In genomic region chr16:20587645-20588074, GRCh38 we compare ENCODE assay signal across 6 cellular contexts. TPM values are rescaled to one million over a fixed set of nuclear protein-coding genes. Genes with fewer than 3 reads are reported as not detected.
"Had no signal": no experiment of that assay in that cellular context is flagged by ENCODE, and none has a peak within 500 bp of the region (broad histone marks: within the 10 kb centered on the region; RNA-seq: fewer than 3 reads in every experiment).

No MANE protein-coding gene starts in this region.

RNA-seq across cellular contexts. Expression of gene ACSM2B, which starts 11.5 kb away (rescaled TPM):
- total RNA-seq: activated CD4-positive, alpha-beta memory T cell treated with anti-CD3 and anti-CD28 coated beads, Interleukin-2, amount 10 ng/mL, durations not matched to agents 7 days and 5 days; cardiac septum; endodermal cell; fibroblast of lung; foreskin keratinocyte; spleen had no signal
- polyA plus RNA-seq: fibroblast of lung, foreskin keratinocyte, spleen had no signal
